ENCODE assay signal across 8 cellular contexts in the genomic region with DNA sequence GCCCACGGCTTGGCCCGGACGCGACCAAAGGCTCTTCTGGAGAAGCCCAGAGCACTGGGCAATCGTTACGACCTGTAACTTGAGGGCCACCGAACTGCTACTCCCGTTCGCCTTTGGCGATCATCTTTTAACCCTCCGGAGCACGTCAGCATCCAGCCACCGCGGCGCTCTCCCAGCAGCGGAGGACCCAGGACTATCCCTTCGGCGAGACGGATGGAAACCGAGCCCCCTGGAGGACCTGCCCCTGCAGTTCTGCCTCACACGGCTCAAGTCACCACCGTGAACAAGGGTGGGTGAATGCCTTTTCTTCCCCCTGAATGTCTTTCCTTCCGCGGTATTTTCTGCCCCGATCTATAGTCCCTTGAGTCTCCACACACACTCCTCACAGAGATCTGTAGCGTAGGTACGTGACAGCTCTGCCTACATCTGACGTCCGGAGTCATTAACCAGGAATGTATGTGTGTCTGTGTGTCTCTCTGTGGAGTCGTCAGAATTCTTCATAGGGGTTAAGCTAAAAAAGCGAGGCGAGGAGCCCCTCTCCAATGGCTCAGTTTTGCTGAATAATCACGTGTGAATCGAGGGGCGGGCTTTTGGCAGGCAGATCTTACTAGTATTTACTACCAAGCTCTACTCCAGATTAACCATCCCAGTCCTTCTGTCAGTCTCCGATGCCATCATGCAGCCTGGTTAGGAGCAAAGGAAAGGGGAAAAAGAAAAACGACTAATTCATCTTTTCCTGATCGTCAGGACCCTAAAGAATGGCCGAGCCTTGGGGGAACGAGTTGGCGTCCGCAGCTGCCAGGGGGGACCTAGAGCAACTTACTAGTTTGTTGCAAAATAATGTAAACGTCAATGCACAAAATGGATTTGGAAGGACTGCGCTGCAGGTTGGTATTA. TPM values are rescaled to one million over a fixed set of nuclear protein-coding genes. Genes with fewer than 3 reads are reported as not detected.
A peak's percentile ranks its signal among the peaks of the same experiment; 100 is the strongest.
DNase-seq lines count a peak whose midpoint lies in the region; ATAC-seq and TF ChIP-seq lines count a peak whose summit lies in the region.

A gene (plus strand): TSS at position 635 of the 897 bp plus-strand sequence. CDS start 124 bp downstream, at position 759.

- H3K79me2 ChIP-seq in DND-41 (ENCODE audit: insufficient read depth, low read length) (peaks cover 86% of the 10 kb centered on the region), OCI-LY7 (ENCODE audit: insufficient read depth, low read depth, low read length) (peaks cover 47% of the 10 kb centered on the region)

- H3K9ac ChIP-seq in DND-41 (ENCODE audit: low read depth, low read length): peak within 1 kb of the TSS; percentile 100

- BruUV-seq in OCI-LY7 (replicated peaks; lab: Mats Ljungman, UMichigan): TSS peak; percentile 60

- H3K4me3 ChIP-seq in DND-41 (ENCODE audit: low read depth in 1 of 2, low read length in 2 of 2) (peak within 1 kb of the TSS; percentile 65 to 97), OCI-LY7 (ENCODE audit: low read depth, low read length, poor library complexity, severe bottlenecking) (peak within 1 kb of the TSS; percentile 88), esophagus squamous epithelium (peak within 1 kb of the TSS; percentile 77 to 90 (median 84)), thyroid gland (replicated peaks in 1 of 3) (peak within 1 kb of the TSS; percentile 42 to 85 (median 84))
- peak within 1 kb of the TSS; percentile 97 for H3K4me3 ChIP-seq in Jurkat, Clone E6-1 (ENCODE audit: low read length)

- TF ChIP-seq POLR2A in esophagus squamous epithelium (IDR thresholded peaks at IDR 0.05): peak in 2 of 4 donors; percentile 52 to 58
- TF ChIP-seq POLR2A in thyroid gland (IDR thresholded peaks at IDR 0.05): peak in 1 of 2 donors; percentile 74

- H3K9me3 ChIP-seq in DND-41 (ENCODE audit: insufficient read depth, low read length, severe bottlenecking) (no peaks in the 10 kb centered on the region), OCI-LY7 (ENCODE audit: low read length) (no peaks in the 10 kb centered on the region), esophagus squamous epithelium (no peaks in the 10 kb centered on the region), thyroid gland (no peaks in the 10 kb centered on the region)

- DNase-seq in DND-41: peak; percentile 89
- peak; percentile 82 for DNase-seq in Jurkat, Clone E6-1 (ENCODE audit: low read depth, low spot score)
- DNase-seq in OCI-LY7 (ENCODE audit: low spot score): peak; percentile 80
- DNase-seq in activated T-cell treated with anti-CD3 and anti-CD28 coated beads, Interleukin-2, amount 50 U/mL, for 48 hours: peak; percentile 69 to 73
- DNase-seq in esophagus squamous epithelium (lab: John Stamatoyannopoulos, UW): no peak
- peak; percentile 95 for DNase-seq in myocyte (ENCODE audit: low read depth)
- peak; percentile 77 to 81 for DNase-seq in thyroid gland

- TF ChIP-seq CTCF in DND-41 (IDR thresholded peaks at IDR 0.05; ENCODE audit: borderline replicate concordance, extremely low read depth, low read length, poor library complexity, severe bottlenecking): no peak
- TF ChIP-seq CTCF in OCI-LY7 (conservative IDR thresholded peaks at IDR 0.05; ENCODE audit: low read length): peak; percentile 47
- no peak for TF ChIP-seq CTCF in esophagus squamous epithelium (IDR thresholded peaks at IDR 0.05)
- TF ChIP-seq CTCF in thyroid gland (IDR thresholded peaks at IDR 0.05): no peak

- H3K27me3 ChIP-seq in DND-41 (ENCODE audit: insufficient read depth, low read length, poor library complexity) (no peaks in the 10 kb centered on the region), esophagus squamous epithelium (no peaks in the 10 kb centered on the region), thyroid gland (no peaks in the 10 kb centered on the region)

- peak; percentile 60 for ATAC-seq in DND-41 (ENCODE audit: insufficient read depth, low read depth)
- peak; percentile 31 for ATAC-seq in GM21723 (IDR thresholded peaks at IDR 0.05; ENCODE audit: unreplicated experiment)

- WGBS in esophagus squamous epithelium, 2 donors: 0 to 1% methylated on average over 23 to 28 of the region's 44 CpGs
- 1 to 2% methylated on average over 34 to 40 of the region's 44 CpGs for WGBS in thyroid gland, 2 donors

- POLR2A ChIA-PET in OCI-LY7 (lab: Charles Lee): interaction anchor here (0.6 to 4.0 kb wide), 11 partner anchors 8 to 518 kb away, joined by 3 to 37 read pairs (median 4); a partner anchor contains a TSS

- H3K36me3 ChIP-seq in DND-41 (ENCODE audit: insufficient read depth, low read length) (peaks cover 37% of the 10 kb centered on the region), OCI-LY7 (ENCODE audit: insufficient read depth, low read length) (peaks cover 33% of the 10 kb centered on the region), esophagus squamous epithelium (no peaks in the 10 kb centered on the region), thyroid gland (no peaks in the 10 kb centered on the region)

- H3K4me1 ChIP-seq in DND-41 (ENCODE audit: insufficient read depth, low read length) (peaks cover 41% of the 10 kb centered on the region), OCI-LY7 (ENCODE audit: insufficient read depth, low read length, poor library complexity, severe bottlenecking) (peaks cover 28% of the 10 kb centered on the region), esophagus squamous epithelium (peaks cover 0 to 49% (median 0%) of the 10 kb centered on the region in 3 donors), thyroid gland (peaks cover 8 to 9% of the 10 kb centered on the region in 2 donors)

- peak within 1 kb of the TSS; percentile 62 for H3K4me2 ChIP-seq in DND-41 (ENCODE audit: insufficient read depth, low read length)
- H3K4me2 ChIP-seq in OCI-LY7 (ENCODE audit: low read length): peak within 1 kb of the TSS; percentile 83

- H2AFZ ChIP-seq in DND-41 (ENCODE audit: low read depth, low read length) (peak within 1 kb of the TSS; percentile 35), OCI-LY7 (ENCODE audit: low read length) (peak within 1 kb of the TSS; percentile 70)

- CTCF ChIA-PET in OCI-LY7 (lab: Charles Lee; ENCODE audit: unreplicated experiment): interaction anchor here (0.5 kb wide), 1 partner anchor 178 kb away, joined by 3 read pairs; no protein-coding TSS in a partner anchor

- H4K20me1 ChIP-seq in DND-41 (ENCODE audit: insufficient read depth, low read length): peaks cover 16% of the 10 kb centered on the region
- peaks cover 18% of the 10 kb centered on the region; the same call in 1 of the 2 replicates for H4K20me1 ChIP-seq in OCI-LY7 (ENCODE audit: insufficient read depth, low read length)

- H3K27ac ChIP-seq in DND-41 (ENCODE audit: low read length) (peak within 1 kb of the TSS; percentile 94), OCI-LY7 (ENCODE audit: low read depth, low read length, poor library complexity, severe bottlenecking) (peak within 1 kb of the TSS; percentile 89), esophagus squamous epithelium (peak within 1 kb of the TSS; percentile 95 to 100 (median 97)), thyroid gland (peak within 1 kb of the TSS; percentile 95 to 98 (median 96))

- intact Hi-C loops in OCI-LY7 (cut with micrococcal nuclease; ENCODE audit: unreplicated experiment) (loop anchor here (5.0 to 10.0 kb wide), 2 partner anchors 547 to 905 kb away; a partner anchor contains a TSS), esophagus squamous epithelium (cut with DNase I) (no loop called here), thyroid gland (cut with DNase I) (no loop called here)

- no peaks in the 10 kb centered on the region for H3K9me2 ChIP-seq in OCI-LY7 (ENCODE audit: insufficient read depth, low read length)

RNA-seq across cellular contexts. Expression of the gene that starts here (rescaled TPM):
- 94.3 TPM for polyA plus RNA-seq in Jurkat, Clone E6-1 (2012; ENCODE audit: insufficient read depth, insufficient read length)
- 46.6 and 55.6 TPM in 2 replicates for total RNA-seq in OCI-LY7 (2014; rRNA removed; shearing (Covaris generic))
- 71.0 and 81.2 TPM in 2 replicates for total RNA-seq in OCI-LY7 (2022)
- total RNA-seq in esophagus squamous epithelium: 10 to 100 TPM in 3 of 4 donors, 1 to 10 TPM in 1; 6.9 to 16.5 (median 12.5) TPM
- 17.8 and 27.7 TPM in 2 replicates for total RNA-seq in myocyte
- 10.6 TPM for polyA plus RNA-seq in myocyte (2012)
- total RNA-seq in thyroid gland: 10 to 100 TPM; 10.3 to 21.6 (median 11.6) TPM
